ENCODE assay signal across 1 cellular context in the genomic region with DNA sequence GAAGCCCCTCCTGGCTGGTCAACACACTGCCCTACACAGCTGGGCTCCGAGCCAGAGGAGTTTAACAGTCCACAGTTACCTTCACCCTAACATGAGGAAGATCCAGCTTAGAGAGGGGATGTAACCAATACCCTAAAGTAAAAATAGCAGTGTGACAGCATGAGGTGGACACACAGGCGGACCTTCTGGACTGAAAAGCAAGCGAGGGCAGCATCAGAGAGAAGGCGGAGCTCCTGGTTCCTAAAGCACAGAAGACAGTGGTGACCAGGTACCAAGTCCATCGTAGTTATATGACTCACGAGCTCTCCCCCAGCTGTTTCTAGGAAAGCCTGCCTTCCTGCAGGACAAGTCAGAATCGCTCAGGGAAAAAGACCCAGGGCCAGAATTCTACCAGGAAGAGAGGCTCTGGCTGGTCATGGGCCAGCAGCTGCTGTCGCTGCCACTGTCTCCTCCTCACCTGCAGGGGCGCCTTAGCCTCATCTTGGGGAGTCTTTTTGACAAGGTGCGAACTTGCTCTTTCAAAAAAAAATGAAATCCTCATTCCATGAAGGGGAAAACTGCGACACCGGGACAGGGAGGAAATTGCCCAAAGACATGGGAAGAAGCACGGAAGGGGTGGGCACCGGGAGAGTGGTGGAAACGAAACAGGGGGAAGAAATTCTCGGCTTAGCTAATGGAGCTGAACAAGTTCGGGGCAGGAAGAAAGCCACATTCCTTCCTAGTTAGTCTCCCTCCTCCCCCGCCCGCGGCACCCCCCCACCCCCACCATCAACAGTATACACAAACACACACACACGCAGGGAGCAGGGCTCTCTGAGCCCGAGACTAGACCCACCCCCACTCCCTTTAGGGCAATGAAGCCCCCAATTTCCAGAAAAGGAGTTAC.
TF ChIP-seq lines count a peak whose summit lies in the region.

No MANE protein-coding gene starts in this region.

TF ChIP-seq in neural cell, 6 proteins besides CTCF, POLR2A, EP300 and RAD21 (continued from another document):
- TF ChIP-seq, protein P1, sequence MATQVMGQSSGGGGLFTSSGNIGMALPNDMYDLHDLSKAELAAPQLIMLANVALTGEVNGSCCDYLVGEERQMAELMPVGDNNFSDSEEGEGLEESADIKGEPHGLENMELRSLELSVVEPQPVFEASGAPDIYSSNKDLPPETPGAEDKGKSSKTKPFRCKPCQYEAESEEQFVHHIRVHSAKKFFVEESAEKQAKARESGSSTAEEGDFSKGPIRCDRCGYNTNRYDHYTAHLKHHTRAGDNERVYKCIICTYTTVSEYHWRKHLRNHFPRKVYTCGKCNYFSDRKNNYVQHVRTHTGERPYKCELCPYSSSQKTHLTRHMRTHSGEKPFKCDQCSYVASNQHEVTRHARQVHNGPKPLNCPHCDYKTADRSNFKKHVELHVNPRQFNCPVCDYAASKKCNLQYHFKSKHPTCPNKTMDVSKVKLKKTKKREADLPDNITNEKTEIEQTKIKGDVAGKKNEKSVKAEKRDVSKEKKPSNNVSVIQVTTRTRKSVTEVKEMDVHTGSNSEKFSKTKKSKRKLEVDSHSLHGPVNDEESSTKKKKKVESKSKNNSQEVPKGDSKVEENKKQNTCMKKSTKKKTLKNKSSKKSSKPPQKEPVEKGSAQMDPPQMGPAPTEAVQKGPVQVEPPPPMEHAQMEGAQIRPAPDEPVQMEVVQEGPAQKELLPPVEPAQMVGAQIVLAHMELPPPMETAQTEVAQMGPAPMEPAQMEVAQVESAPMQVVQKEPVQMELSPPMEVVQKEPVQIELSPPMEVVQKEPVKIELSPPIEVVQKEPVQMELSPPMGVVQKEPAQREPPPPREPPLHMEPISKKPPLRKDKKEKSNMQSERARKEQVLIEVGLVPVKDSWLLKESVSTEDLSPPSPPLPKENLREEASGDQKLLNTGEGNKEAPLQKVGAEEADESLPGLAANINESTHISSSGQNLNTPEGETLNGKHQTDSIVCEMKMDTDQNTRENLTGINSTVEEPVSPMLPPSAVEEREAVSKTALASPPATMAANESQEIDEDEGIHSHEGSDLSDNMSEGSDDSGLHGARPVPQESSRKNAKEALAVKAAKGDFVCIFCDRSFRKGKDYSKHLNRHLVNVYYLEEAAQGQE (IDR thresholded peaks at IDR 0.05; ENCODE audit: borderline replicate concordance), result no peak
- TF ChIP-seq MXI1 (conservative IDR thresholded peaks at IDR 0.05; ENCODE audit: poor library complexity, severe bottlenecking) (no peak), TAF1 (IDR thresholded peaks at IDR 0.05; ENCODE audit: low read depth) (no peak), SMC3 (conservative IDR thresholded peaks at IDR 0.05; ENCODE audit: poor library complexity) (peak; percentile 57)
